In the genomic region with DNA sequence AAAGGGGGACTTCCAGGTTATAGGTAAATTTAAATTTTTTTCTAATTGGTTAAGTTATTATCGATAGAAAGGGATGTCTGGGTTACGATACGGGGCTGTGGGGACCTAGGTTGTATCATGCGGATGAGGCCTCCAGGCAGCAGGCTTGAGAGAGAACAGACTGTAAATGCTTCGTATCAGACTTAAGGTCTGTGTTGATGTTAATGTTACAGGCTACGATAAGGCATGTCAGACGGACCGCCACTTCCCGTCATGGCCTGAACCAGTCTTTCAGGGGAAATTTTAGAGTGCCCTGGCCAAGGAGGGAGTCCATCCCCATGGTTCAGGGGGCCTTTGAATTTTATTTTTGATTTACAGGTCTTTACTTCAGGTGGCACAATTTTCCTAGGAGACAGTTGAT, we compare ENCODE assay signal across 11 cellular contexts. TPM values are rescaled to one million over a fixed set of nuclear protein-coding genes. Genes with fewer than 3 reads are reported as not detected.
A peak's percentile ranks its signal among the peaks of the same experiment; 100 is the strongest.
DNase-seq lines count a peak whose midpoint lies in the region; ATAC-seq and TF ChIP-seq lines count a peak whose summit lies in the region.
"Had no signal": no experiment of that assay in that cellular context is flagged by ENCODE, and none has a peak within 500 bp of the region (broad histone marks: within the 10 kb centered on the region; RNA-seq: fewer than 3 reads in every experiment).

No MANE protein-coding gene starts in this region.

- peak in 1 of 3 donors; percentile 23 for DNase-seq in CD4-positive, CD25-positive, alpha-beta regulatory T cell
- DNase-seq in dorsolateral prefrontal cortex, result no peak
- no peak for DNase-seq in neural progenitor cell (ENCODE audit: low spot score)
- no peak for DNase-seq in vagina (ENCODE audit: extremely low spot score in 2 of 2)
- no peak for DNase-seq in amygdala (lab: John Stamatoyannopoulos, UW)
- no peak for DNase-seq in NK-92 (lab: John Stamatoyannopoulos, UW; ENCODE audit: unreplicated experiment)
- DNase-seq: activated CD4-positive, CD25-positive, alpha-beta regulatory T cell; DMS79 treated with DMSO at 0.1 percent for 48 hours had no signal

- peaks cover 13% of the 10 kb centered on the region for H3F3A ChIP-seq in neural progenitor cell (ENCODE audit: low read depth)

- peak overlapping the region; percentile 69 to 83 (median 76) for H3K4me3 Mint-ChIP-seq in CD4-positive, CD25-positive, alpha-beta regulatory T cell
- H3K4me3 Mint-ChIP-seq in neural progenitor cell, result peak overlapping the region; percentile 78

- peaks cover 25 to 87% (median 65%) of the 10 kb centered on the region in 4 donors for H3K4me1 Mint-ChIP-seq in CD4-positive, CD25-positive, alpha-beta regulatory T cell
- H3K4me1 Mint-ChIP-seq in neural progenitor cell, result peaks cover 46% of the 10 kb centered on the region

- H3K9ac ChIP-seq in OCI-LY3 (ENCODE audit: low read length) (no peak overlapping the region), neural progenitor cell (no peak overlapping the region)

- no peaks in the 10 kb centered on the region for H3K36me3 ChIP-seq in CD4-positive, CD25-positive, alpha-beta regulatory T cell (ENCODE audit: control insufficient read depth, insufficient read depth, low read length)
- H3K36me3 ChIP-seq in OCI-LY3 (replicated peaks; ENCODE audit: low read depth, low read length), result no peaks in the 10 kb centered on the region
- H3K36me3 ChIP-seq in neural progenitor cell, result no peaks in the 10 kb centered on the region
- H3K36me3 ChIP-seq in vagina, result no peaks in the 10 kb centered on the region
- H3K36me3 ChIP-seq: cardiac muscle cell had no signal

- no peaks in the 10 kb centered on the region for H3K36me3 Mint-ChIP-seq in CD4-positive, CD25-positive, alpha-beta regulatory T cell
- H3K36me3 Mint-ChIP-seq in neural progenitor cell, result no peaks in the 10 kb centered on the region

- H3K27me3 ChIP-seq in CD4-positive, CD25-positive, alpha-beta regulatory T cell (ENCODE audit: control insufficient read depth, insufficient read depth, low read length), result no peaks in the 10 kb centered on the region
- H3K27me3 ChIP-seq in OCI-LY3 (ENCODE audit: low read depth, low read length), result peaks cover 4% of the 10 kb centered on the region; the same call in 1 of the 2 replicates
- H3K27me3 ChIP-seq in dorsolateral prefrontal cortex, result no peaks in the 10 kb centered on the region
- peaks cover 22% of the 10 kb centered on the region for H3K27me3 ChIP-seq in neural progenitor cell
- H3K27me3 ChIP-seq in vagina, result no peaks in the 10 kb centered on the region
- H3K27me3 ChIP-seq: cardiac muscle cell had no signal

- no peak for TF ChIP-seq POLR2A in vagina (IDR thresholded peaks at IDR 0.05)

- H3K9me3 Mint-ChIP-seq in CD4-positive, CD25-positive, alpha-beta regulatory T cell, result peaks cover 0 to 1% (median 0%) of the 10 kb centered on the region in 7 donors
- H3K9me3 Mint-ChIP-seq in neural progenitor cell, result no peaks in the 10 kb centered on the region

- peak overlapping the region; percentile 98 for H3K27ac ChIP-seq in CD4-positive, CD25-positive, alpha-beta regulatory T cell (ENCODE audit: insufficient read depth, low read length, poor library complexity, severe bottlenecking)
- H3K27ac ChIP-seq in OCI-LY3 (ENCODE audit: low read length) (no peak overlapping the region), dorsolateral prefrontal cortex (peak overlapping the region in 39 of 59 donors; percentile 30 to 92 (median 88)), neural progenitor cell (no peak overlapping the region), vagina (no peak overlapping the region)

- intact Hi-C loops in dorsolateral prefrontal cortex (cut with DNase I), result loop anchor here in 1 of 2 donors (2.0 kb wide), 1 partner anchor 15 kb away; no protein-coding TSS in a partner anchor
- intact Hi-C loops in vagina (cut with DNase I), result no loop called here

- no peak for TF ChIP-seq CTCF in OCI-LY3 (IDR thresholded peaks at IDR 0.05; ENCODE audit: low read depth, low read length)
- TF ChIP-seq CTCF in dorsolateral prefrontal cortex (IDR thresholded peaks at IDR 0.05 in 54 of 56, conservative IDR thresholded peaks at IDR 0.05 in 2 of 56; ENCODE audit: low read depth in 1 of 56, partially characterized antibody in 56 of 56), result no peak
- no peak for TF ChIP-seq CTCF in neural progenitor cell (IDR thresholded peaks at IDR 0.05)
- TF ChIP-seq CTCF in vagina (IDR thresholded peaks at IDR 0.05), result no peak

- H4K20me1 ChIP-seq in OCI-LY3 (ENCODE audit: insufficient read depth, low read length) (no peaks in the 10 kb centered on the region), neural progenitor cell (ENCODE audit: low read depth) (no peaks in the 10 kb centered on the region)

- H3K79me2 ChIP-seq in OCI-LY3 (ENCODE audit: low read length) (no peaks in the 10 kb centered on the region), neural progenitor cell (ENCODE audit: low read depth) (no peaks in the 10 kb centered on the region)

- H3K4me2 ChIP-seq in OCI-LY3 (ENCODE audit: low read length) (peak overlapping the region; percentile 97; the same call in 1 of the 2 replicates), neural progenitor cell (peak overlapping the region; percentile 84)

- H3K9me3 ChIP-seq in CD4-positive, CD25-positive, alpha-beta regulatory T cell (ENCODE audit: control insufficient read depth in 2 of 2, low read length in 2 of 2), result no peaks in the 10 kb centered on the region
- H3K9me3 ChIP-seq in OCI-LY3 (ENCODE audit: insufficient read depth, low read length), result no peaks in the 10 kb centered on the region; the same call in 1 of the 2 replicates
- H3K9me3 ChIP-seq in neural progenitor cell (ENCODE audit: low read depth), result no peaks in the 10 kb centered on the region
- H3K9me3 ChIP-seq in vagina, result no peaks in the 10 kb centered on the region

- H3K4me1 ChIP-seq in CD4-positive, CD25-positive, alpha-beta regulatory T cell (ENCODE audit: control insufficient read depth, insufficient read depth, low read length, poor library complexity, severe bottlenecking), result peaks cover 91% of the 10 kb centered on the region
- H3K4me1 ChIP-seq in OCI-LY3 (ENCODE audit: low read length), result peaks cover 63% of the 10 kb centered on the region
- H3K4me1 ChIP-seq in neural progenitor cell, result peaks cover 61% of the 10 kb centered on the region
- peaks cover 67% of the 10 kb centered on the region for H3K4me1 ChIP-seq in vagina

- H3K27ac Mint-ChIP-seq in CD4-positive, CD25-positive, alpha-beta regulatory T cell, result peak overlapping the region; percentile 81 to 95 (median 95)
- H3K27ac Mint-ChIP-seq in neural progenitor cell, result peak overlapping the region; percentile 61

- no peak for ATAC-seq in CD4-positive, CD25-positive, alpha-beta regulatory T cell (ENCODE audit: low read depth in 2 of 2)
- no peak for ATAC-seq in GM18868 (IDR thresholded peaks at IDR 0.05; ENCODE audit: unreplicated experiment)

- H2AFZ ChIP-seq in OCI-LY3 (ENCODE audit: low read depth, low read length) (no peak overlapping the region), neural progenitor cell (replicated peaks) (no peak overlapping the region)

- no peaks in the 10 kb centered on the region for H3K27me3 Mint-ChIP-seq in CD4-positive, CD25-positive, alpha-beta regulatory T cell
- peaks cover 17% of the 10 kb centered on the region for H3K27me3 Mint-ChIP-seq in neural progenitor cell (ENCODE audit: insufficient read depth, low read depth)

- peak overlapping the region; percentile 82 for H3K4me3 ChIP-seq in CD4-positive, CD25-positive, alpha-beta regulatory T cell (ENCODE audit: low read depth, low read length)
- H3K4me3 ChIP-seq in OCI-LY3 (ENCODE audit: low read length) (no peak overlapping the region), dorsolateral prefrontal cortex (peak overlapping the region in 41 of 59 donors; percentile 47 to 91 (median 68)), neural progenitor cell (peak overlapping the region; percentile 42), vagina (no peak overlapping the region)

RNA-seq across cellular contexts. Expression of a gene that starts 16.7 kb away (rescaled TPM):
- total RNA-seq in CD4-positive, CD25-positive, alpha-beta regulatory T cell, result 86.3 TPM
- 10 to 100 TPM; 17.0 to 43.1 (median 23.5) TPM for polyA plus RNA-seq in CD4-positive, CD25-positive, alpha-beta regulatory T cell
- total RNA-seq in dorsolateral prefrontal cortex (10 to 100 TPM; 23.5 to 64.8 (median 43.0) TPM), neural progenitor cell (ENCODE audit: low replicate concordance) (1.9 and 2.0 TPM in 2 replicates), vagina (18.7 TPM)

Comparison
In these comparisons a context has a peak if more than half of its experiments do, and no peak if none do; other contexts are left out.
1. H3K27ac ChIP-seq: peak in CD4-positive, CD25-positive, alpha-beta regulatory T cell (single experiment) and dorsolateral prefrontal cortex (39 of 59); none in OCI-LY3 (single experiment), neural progenitor cell (single experiment) and vagina (single experiment).
2. H3K4me3 ChIP-seq: peak in CD4-positive, CD25-positive, alpha-beta regulatory T cell (single experiment), dorsolateral prefrontal cortex (41 of 59) and neural progenitor cell (single experiment); none in OCI-LY3 (single experiment) and vagina (0 of 2).